Comparison of ENCODE assay signal across 1 cellular context in the genomic region with DNA sequence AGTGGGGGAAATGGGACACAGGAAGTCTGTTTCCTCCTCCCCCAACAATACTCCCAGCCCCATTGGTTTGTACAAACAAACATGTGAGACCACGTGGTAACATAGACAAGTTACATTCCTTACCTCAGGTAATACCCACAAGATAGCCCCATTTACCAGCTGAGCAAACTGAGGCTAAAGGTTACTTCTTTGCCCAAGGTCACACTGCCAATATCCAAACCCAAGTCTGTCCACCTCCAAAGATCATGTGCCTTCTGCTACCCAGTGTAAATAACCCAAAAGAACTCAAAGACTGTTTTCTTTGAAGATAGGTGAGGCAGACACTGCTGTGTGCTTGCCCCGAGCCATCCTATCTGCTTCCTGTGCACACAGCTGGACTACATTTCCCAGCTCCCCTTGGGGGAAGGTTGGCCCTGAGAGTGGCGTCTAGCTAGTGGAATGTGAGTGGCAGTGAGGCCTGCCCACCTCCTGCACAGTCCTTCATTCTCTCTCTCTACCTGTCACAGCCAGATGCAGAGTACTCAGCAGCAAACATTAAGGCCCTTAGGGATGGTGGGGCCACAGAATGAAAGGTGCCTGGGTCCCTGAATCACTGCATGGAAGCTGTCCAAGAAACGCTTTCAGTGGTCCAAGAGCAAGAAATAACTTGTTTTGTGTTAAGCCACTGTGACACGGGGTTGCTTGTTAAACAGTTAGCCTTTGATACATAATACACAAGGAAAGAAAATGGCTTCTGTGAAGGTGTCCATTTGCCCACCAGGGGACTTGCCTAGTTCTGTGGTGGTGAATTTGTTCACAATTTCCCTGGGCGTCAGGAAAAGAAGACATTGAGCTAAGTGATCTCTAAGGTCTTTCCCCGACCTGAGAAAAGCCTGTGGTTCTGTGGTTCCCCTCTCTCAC.
TF ChIP-seq lines count a peak whose summit lies in the region.

No MANE protein-coding gene starts in this region.

TF ChIP-seq in HepG2, 621 proteins besides CTCF, POLR2A, EP300 and RAD21 (continues in another document):
- TF ChIP-seq, protein P1, sequence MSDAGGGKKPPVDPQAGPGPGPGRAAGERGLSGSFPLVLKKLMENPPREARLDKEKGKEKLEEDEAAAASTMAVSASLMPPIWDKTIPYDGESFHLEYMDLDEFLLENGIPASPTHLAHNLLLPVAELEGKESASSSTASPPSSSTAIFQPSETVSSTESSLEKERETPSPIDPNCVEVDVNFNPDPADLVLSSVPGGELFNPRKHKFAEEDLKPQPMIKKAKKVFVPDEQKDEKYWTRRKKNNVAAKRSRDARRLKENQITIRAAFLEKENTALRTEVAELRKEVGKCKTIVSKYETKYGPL (CRISPR knock-in tag; IDR thresholded peaks at IDR 0.05), result no peak
- TF ChIP-seq DMAP1 (CRISPR knock-in tag; IDR thresholded peaks at IDR 0.05) (no peak), CBX1 (IDR thresholded peaks at IDR 0.05; ENCODE audit: low read depth) (peak; percentile 29), ZNF790 (CRISPR knock-in tag; IDR thresholded peaks at IDR 0.05; ENCODE audit: borderline replicate concordance) (no peak), ELF1 (CRISPR knock-in tag; IDR thresholded peaks at IDR 0.05) (peak; percentile 68; the same call in 1 of the 2 replicates), TAF15 (IDR thresholded peaks at IDR 0.05; ENCODE audit: low read depth, low read length, poor library complexity, severe bottlenecking) (no peak), FOSL1 (CRISPR knock-in tag; IDR thresholded peaks at IDR 0.05; ENCODE audit: borderline replicate concordance) (no peak), KDM2A (CRISPR knock-in tag; IDR thresholded peaks at IDR 0.05; ENCODE audit: borderline replicate concordance, low read depth) (no peak), RCOR2 (CRISPR knock-in tag; IDR thresholded peaks at IDR 0.05) (peak; percentile 39; the same call in 1 of the 2 replicates), ZNF749 (CRISPR knock-in tag; IDR thresholded peaks at IDR 0.05; ENCODE audit: borderline replicate concordance) (no peak), ZFP1 (CRISPR knock-in tag; IDR thresholded peaks at IDR 0.05) (no peak), PPARG (CRISPR knock-in tag; conservative IDR thresholded peaks at IDR 0.05) (no peak), SCMH1 (CRISPR knock-in tag; IDR thresholded peaks at IDR 0.05; ENCODE audit: borderline replicate concordance) (no peak), ZNF878 (CRISPR knock-in tag; IDR thresholded peaks at IDR 0.05) (no peak), HNRNPUL1 (IDR thresholded peaks at IDR 0.05; ENCODE audit: low read depth, low read length) (no peak), RAD51 (IDR thresholded peaks at IDR 0.05; ENCODE audit: borderline replicate concordance) (no peak), GABPA (IDR thresholded peaks at IDR 0.05; ENCODE audit: low read depth, low read length) (peak; percentile 27; the same call in 1 of the 2 replicates), GABPA (CRISPR knock-in tag; IDR thresholded peaks at IDR 0.05; ENCODE audit: low read depth) (peak; percentile 80), ZSCAN31 (CRISPR knock-in tag; IDR thresholded peaks at IDR 0.05; ENCODE audit: low read depth) (no peak), IRX3 (CRISPR knock-in tag; IDR thresholded peaks at IDR 0.05; ENCODE audit: borderline replicate concordance, low read depth) (no peak), ZNF713 (CRISPR knock-in tag; IDR thresholded peaks at IDR 0.05) (no peak), NCOA5 (CRISPR knock-in tag; IDR thresholded peaks at IDR 0.05) (no peak), ZFY (CRISPR knock-in tag; IDR thresholded peaks at IDR 0.05) (peak; percentile 38; the same call in 1 of the 2 replicates), HNF4A (CRISPR knock-in tag; IDR thresholded peaks at IDR 0.05) (no peak), ZC3H4 (CRISPR knock-in tag; IDR thresholded peaks at IDR 0.05; ENCODE audit: borderline replicate concordance) (no peak), NR3C1 (CRISPR knock-in tag; IDR thresholded peaks at IDR 0.05) (no peak), CCAR2 (optimal IDR thresholded peaks at IDR 0.05; ENCODE audit: low read depth, low read length) (no peak), ZNF263 (CRISPR knock-in tag; IDR thresholded peaks at IDR 0.05) (no peak), ZNF766 (CRISPR knock-in tag; IDR thresholded peaks at IDR 0.05; ENCODE audit: borderline replicate concordance) (no peak), RELA (CRISPR knock-in tag; IDR thresholded peaks at IDR 0.05) (no peak), ZNF629 (CRISPR knock-in tag; conservative IDR thresholded peaks at IDR 0.05) (peak; percentile 98), NFE2L1 (CRISPR knock-in tag; IDR thresholded peaks at IDR 0.05; ENCODE audit: borderline replicate concordance) (no peak), ZNF703 (CRISPR knock-in tag; IDR thresholded peaks at IDR 0.05; ENCODE audit: borderline replicate concordance) (no peak), ZNF598 (CRISPR knock-in tag; IDR thresholded peaks at IDR 0.05; ENCODE audit: borderline replicate concordance) (no peak), HCFC1 (IDR thresholded peaks at IDR 0.05; ENCODE audit: low read depth, low read length) (peak; percentile 66; the same call in 1 of the 2 replicates), ZNF225 (CRISPR knock-in tag; IDR thresholded peaks at IDR 0.05) (no peak), ZNF432 (CRISPR knock-in tag; IDR thresholded peaks at IDR 0.05; ENCODE audit: borderline replicate concordance) (no peak), ZNF441 (CRISPR knock-in tag; IDR thresholded peaks at IDR 0.05; ENCODE audit: borderline replicate concordance) (no peak), MIER3 (CRISPR knock-in tag; IDR thresholded peaks at IDR 0.05; ENCODE audit: borderline replicate concordance) (no peak), ADNP (CRISPR knock-in tag; IDR thresholded peaks at IDR 0.05) (peak; percentile 75; the same call in 1 of the 2 replicates), MXI1 (IDR thresholded peaks at IDR 0.05; ENCODE audit: borderline replicate concordance, low read depth, low read length) (no peak), NFATC3 (CRISPR knock-in tag; IDR thresholded peaks at IDR 0.05) (no peak), ZNF788 (CRISPR knock-in tag; IDR thresholded peaks at IDR 0.05; ENCODE audit: borderline replicate concordance) (0 out of 2 replicates have a peak, but pooled peaks have one; percentile 33), ZNF333 (CRISPR knock-in tag; IDR thresholded peaks at IDR 0.05; ENCODE audit: borderline replicate concordance) (no peak), YY1 (IDR thresholded peaks at IDR 0.05; ENCODE audit: insufficient read depth, insufficient replicate concordance, low read depth, low read length) (no peak)
- TF ChIP-seq, protein P2, sequence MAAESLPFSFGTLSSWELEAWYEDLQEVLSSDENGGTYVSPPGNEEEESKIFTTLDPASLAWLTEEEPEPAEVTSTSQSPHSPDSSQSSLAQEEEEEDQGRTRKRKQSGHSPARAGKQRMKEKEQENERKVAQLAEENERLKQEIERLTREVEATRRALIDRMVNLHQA (CRISPR knock-in tag; IDR thresholded peaks at IDR 0.05), result no peak
- TF ChIP-seq, protein P3, sequence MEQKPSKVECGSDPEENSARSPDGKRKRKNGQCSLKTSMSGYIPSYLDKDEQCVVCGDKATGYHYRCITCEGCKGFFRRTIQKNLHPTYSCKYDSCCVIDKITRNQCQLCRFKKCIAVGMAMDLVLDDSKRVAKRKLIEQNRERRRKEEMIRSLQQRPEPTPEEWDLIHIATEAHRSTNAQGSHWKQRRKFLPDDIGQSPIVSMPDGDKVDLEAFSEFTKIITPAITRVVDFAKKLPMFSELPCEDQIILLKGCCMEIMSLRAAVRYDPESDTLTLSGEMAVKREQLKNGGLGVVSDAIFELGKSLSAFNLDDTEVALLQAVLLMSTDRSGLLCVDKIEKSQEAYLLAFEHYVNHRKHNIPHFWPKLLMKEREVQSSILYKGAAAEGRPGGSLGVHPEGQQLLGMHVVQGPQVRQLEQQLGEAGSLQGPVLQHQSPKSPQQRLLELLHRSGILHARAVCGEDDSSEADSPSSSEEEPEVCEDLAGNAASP (CRISPR knock-in tag; IDR thresholded peaks at IDR 0.05; ENCODE audit: borderline replicate concordance), result no peak
- TF ChIP-seq, protein P4, sequence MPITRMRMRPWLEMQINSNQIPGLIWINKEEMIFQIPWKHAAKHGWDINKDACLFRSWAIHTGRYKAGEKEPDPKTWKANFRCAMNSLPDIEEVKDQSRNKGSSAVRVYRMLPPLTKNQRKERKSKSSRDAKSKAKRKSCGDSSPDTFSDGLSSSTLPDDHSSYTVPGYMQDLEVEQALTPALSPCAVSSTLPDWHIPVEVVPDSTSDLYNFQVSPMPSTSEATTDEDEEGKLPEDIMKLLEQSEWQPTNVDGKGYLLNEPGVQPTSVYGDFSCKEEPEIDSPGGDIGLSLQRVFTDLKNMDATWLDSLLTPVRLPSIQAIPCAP (CRISPR knock-in tag; IDR thresholded peaks at IDR 0.05; ENCODE audit: low read depth), result no peak
- TF ChIP-seq, protein P5, sequence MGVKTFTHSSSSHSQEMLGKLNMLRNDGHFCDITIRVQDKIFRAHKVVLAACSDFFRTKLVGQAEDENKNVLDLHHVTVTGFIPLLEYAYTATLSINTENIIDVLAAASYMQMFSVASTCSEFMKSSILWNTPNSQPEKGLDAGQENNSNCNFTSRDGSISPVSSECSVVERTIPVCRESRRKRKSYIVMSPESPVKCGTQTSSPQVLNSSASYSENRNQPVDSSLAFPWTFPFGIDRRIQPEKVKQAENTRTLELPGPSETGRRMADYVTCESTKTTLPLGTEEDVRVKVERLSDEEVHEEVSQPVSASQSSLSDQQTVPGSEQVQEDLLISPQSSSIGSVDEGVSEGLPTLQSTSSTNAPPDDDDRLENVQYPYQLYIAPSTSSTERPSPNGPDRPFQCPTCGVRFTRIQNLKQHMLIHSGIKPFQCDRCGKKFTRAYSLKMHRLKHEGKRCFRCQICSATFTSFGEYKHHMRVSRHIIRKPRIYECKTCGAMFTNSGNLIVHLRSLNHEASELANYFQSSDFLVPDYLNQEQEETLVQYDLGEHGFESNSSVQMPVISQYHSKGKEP (CRISPR knock-in tag; IDR thresholded peaks at IDR 0.05), result no peak
- TF ChIP-seq, protein P6, sequence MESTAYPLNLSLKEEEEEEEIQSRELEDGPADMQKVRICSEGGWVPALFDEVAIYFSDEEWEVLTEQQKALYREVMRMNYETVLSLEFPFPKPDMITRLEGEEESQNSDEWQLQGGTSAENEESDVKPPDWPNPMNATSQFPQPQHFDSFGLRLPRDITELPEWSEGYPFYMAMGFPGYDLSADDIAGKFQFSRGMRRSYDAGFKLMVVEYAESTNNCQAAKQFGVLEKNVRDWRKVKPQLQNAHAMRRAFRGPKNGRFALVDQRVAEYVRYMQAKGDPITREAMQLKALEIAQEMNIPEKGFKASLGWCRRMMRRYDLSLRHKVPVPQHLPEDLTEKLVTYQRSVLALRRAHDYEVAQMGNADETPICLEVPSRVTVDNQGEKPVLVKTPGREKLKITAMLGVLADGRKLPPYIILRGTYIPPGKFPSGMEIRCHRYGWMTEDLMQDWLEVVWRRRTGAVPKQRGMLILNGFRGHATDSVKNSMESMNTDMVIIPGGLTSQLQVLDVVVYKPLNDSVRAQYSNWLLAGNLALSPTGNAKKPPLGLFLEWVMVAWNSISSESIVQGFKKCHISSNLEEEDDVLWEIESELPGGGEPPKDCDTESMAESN (CRISPR knock-in tag; conservative IDR thresholded peaks at IDR 0.05), result no peak
- TF ChIP-seq, protein P7, sequence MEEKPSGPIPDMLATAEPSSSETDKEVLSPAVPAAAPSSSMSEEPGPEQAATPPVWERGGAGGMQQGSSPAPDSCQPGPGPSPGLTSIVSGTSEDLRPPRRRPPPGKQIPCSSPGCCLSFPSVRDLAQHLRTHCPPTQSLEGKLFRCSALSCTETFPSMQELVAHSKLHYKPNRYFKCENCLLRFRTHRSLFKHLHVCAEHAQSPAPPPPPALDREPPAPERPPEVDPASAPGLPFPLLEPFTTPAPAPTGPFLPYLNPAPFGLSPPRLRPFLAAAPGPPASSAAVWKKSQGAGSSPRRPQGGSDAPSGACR (CRISPR knock-in tag; IDR thresholded peaks at IDR 0.05), result no peak
- TF ChIP-seq, protein P8, sequence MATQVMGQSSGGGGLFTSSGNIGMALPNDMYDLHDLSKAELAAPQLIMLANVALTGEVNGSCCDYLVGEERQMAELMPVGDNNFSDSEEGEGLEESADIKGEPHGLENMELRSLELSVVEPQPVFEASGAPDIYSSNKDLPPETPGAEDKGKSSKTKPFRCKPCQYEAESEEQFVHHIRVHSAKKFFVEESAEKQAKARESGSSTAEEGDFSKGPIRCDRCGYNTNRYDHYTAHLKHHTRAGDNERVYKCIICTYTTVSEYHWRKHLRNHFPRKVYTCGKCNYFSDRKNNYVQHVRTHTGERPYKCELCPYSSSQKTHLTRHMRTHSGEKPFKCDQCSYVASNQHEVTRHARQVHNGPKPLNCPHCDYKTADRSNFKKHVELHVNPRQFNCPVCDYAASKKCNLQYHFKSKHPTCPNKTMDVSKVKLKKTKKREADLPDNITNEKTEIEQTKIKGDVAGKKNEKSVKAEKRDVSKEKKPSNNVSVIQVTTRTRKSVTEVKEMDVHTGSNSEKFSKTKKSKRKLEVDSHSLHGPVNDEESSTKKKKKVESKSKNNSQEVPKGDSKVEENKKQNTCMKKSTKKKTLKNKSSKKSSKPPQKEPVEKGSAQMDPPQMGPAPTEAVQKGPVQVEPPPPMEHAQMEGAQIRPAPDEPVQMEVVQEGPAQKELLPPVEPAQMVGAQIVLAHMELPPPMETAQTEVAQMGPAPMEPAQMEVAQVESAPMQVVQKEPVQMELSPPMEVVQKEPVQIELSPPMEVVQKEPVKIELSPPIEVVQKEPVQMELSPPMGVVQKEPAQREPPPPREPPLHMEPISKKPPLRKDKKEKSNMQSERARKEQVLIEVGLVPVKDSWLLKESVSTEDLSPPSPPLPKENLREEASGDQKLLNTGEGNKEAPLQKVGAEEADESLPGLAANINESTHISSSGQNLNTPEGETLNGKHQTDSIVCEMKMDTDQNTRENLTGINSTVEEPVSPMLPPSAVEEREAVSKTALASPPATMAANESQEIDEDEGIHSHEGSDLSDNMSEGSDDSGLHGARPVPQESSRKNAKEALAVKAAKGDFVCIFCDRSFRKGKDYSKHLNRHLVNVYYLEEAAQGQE (IDR thresholded peaks at IDR 0.05; ENCODE audit: borderline replicate concordance in 1 of 2, low read depth in 1 of 2, low read length in 2 of 2), result no peak
